Comparison of ENCODE assay signal across 22 cellular contexts in genomic region chr13:89163081-89163480, GRCh38.
DNase-seq lines count a peak whose midpoint lies in the region; ATAC-seq and TF ChIP-seq lines count a peak whose summit lies in the region.
"Had no signal": no experiment of that assay in that cellular context is flagged by ENCODE, and none has a peak within 500 bp of the region (broad histone marks: within the 10 kb centered on the region; RNA-seq: fewer than 3 reads in every experiment).

No MANE protein-coding gene starts in this region.

- ATAC-seq in SK-N-SH treated with all-trans-retinoic acid at 6 μM for 48 hours (peak; percentile 85), HG03469 (IDR thresholded peaks at IDR 0.05; ENCODE audit: unreplicated experiment) (no peak)
- ATAC-seq: activated T-helper 17 cell treated with anti-CD3 and anti-CD28 coated beads, Interleukin-2, amount 50 U/mL, for 72 hours; GM23338; pancreas; stimulated activated memory B cell treated with anti-CD40 and anti-IgM and Interleukin-4, amounts not matched to agents 10 μg/mL and 1 μg/mL and 100 μg/mL, for 72 hours had no signal

- peak; percentile 68 for DNase-seq in Daoy (ENCODE audit: low read depth)
- DNase-seq in NCI-H1930 (lab: John Stamatoyannopoulos, UW) = peak; percentile 40 to 68
- peak; percentile 23 for DNase-seq in pons (ENCODE audit: low spot score)
- DNase-seq in stimulated activated CD4-positive, alpha-beta T cell treated with anti-CD3 and anti-CD28 coated beads, Interleukin-4, amount 100 ng/mL, for 4 hours = no peak
- no peak for DNase-seq in NCI-H2107 (lab: John Stamatoyannopoulos, UW)
- DNase-seq: activated CD4-positive, alpha-beta T cell treated with anti-CD3 and anti-CD28 coated beads, Interleukin-2, amount 50 U/mL, for 1 hour; aorta; CD4-positive, alpha-beta memory T cell; dermis blood vessel endothelial cell; GF-D8; islet precursor cell; NCI-H2029 treated with DMSO at 0.1 percent for 48 hours; nephron progenitor cell; pancreas; spleen; stimulated activated CD4-positive, alpha-beta T cell treated with anti-CD3 and anti-CD28 coated beads, Interleukin-2, amount 100 ng/mL, for 48 hours; uterus had no signal

TF ChIP-seq in SK-N-SH treated with all-trans-retinoic acid at 6 μM for 48 hours, 23 proteins besides CTCF, POLR2A, EP300 and RAD21:
- TF ChIP-seq ZNF70 (CRISPR knock-in tag; IDR thresholded peaks at IDR 0.05) (no peak), ZNF565 (CRISPR knock-in tag; conservative IDR thresholded peaks at IDR 0.05; ENCODE audit: low read depth) (no peak), CSDC2 (CRISPR knock-in tag; IDR thresholded peaks at IDR 0.05) (no peak), PATZ1 (CRISPR knock-in tag; IDR thresholded peaks at IDR 0.05; ENCODE audit: borderline replicate concordance) (no peak), ZC3H10 (CRISPR knock-in tag; IDR thresholded peaks at IDR 0.05) (no peak), POU6F1 (CRISPR knock-in tag; IDR thresholded peaks at IDR 0.05; ENCODE audit: borderline replicate concordance, low read depth) (no peak), CSRNP3 (CRISPR knock-in tag; IDR thresholded peaks at IDR 0.05) (no peak), TOX (CRISPR knock-in tag; IDR thresholded peaks at IDR 0.05; ENCODE audit: borderline replicate concordance) (no peak), SNAI2 (CRISPR knock-in tag; IDR thresholded peaks at IDR 0.05) (no peak), ZFP30 (CRISPR knock-in tag; IDR thresholded peaks at IDR 0.05) (no peak), OSR1 (CRISPR knock-in tag; IDR thresholded peaks at IDR 0.05) (no peak), GLIS3 (CRISPR knock-in tag; IDR thresholded peaks at IDR 0.05) (no peak), RARB (CRISPR knock-in tag; IDR thresholded peaks at IDR 0.05) (no peak), ZFP3 (CRISPR knock-in tag; IDR thresholded peaks at IDR 0.05) (no peak)
TF ChIP-seq in SK-N-SH treated with all-trans-retinoic acid at 6 μM for 48 hours: peak in this region for 0.

Comparison
In these comparisons a context has a peak if more than half of its experiments do, and no peak if none do; other contexts are left out.
1. DNase-seq: peak in Daoy (single experiment), NCI-H1930 (2 of 2) and pons (single experiment); none in stimulated activated CD4-positive, alpha-beta T cell treated with anti-CD3 and anti-CD28 coated beads, Interleukin-4, amount 100 ng/mL, for 4 hours (0 of 2) and NCI-H2107 (single experiment).